ENCODE assay signal across 20 cellular contexts in genomic region chr3:58425782-58426181, GRCh38. TPM values are rescaled to one million over a fixed set of nuclear protein-coding genes. Genes with fewer than 3 reads are reported as not detected.
DNase-seq lines count a peak whose midpoint lies in the region; ATAC-seq, FAIRE-seq and TF ChIP-seq lines count a peak whose summit lies in the region.
"Had no signal": no experiment of that assay in that cellular context is flagged by ENCODE, and none has a peak within 500 bp of the region (broad histone marks: within the 10 kb centered on the region; RNA-seq: fewer than 3 reads in every experiment).

No MANE protein-coding gene starts in this region.

- DNase-seq in activated CD4-positive, alpha-beta T cell treated with anti-CD3 and anti-CD28 coated beads for 36 hours = no peak
- DNase-seq in activated CD4-positive, alpha-beta T cell treated with anti-CD3 and anti-CD28 coated beads, Interleukin-2, amount 50 U/mL, for 4 hours = no peak
- no peak for DNase-seq in stimulated activated naive CD8-positive, alpha-beta T cell treated with anti-CD3 and anti-CD28 coated beads, Interleukin-15, Interleukin-2, amounts not matched to agents 100 U/mL and 50 U/mL, for 24 hours
- DNase-seq in Peyer's patch = no peak
- no peak for DNase-seq in NCI-H187 (lab: John Stamatoyannopoulos, UW)
- no peak for DNase-seq in OCI-M1 (lab: John Stamatoyannopoulos, UW)
- DNase-seq: CD8-positive, alpha-beta T cell; DMS79; HFFc6; Kasumi-1; NCI-H1930; NCI-H2171; NCI-H446; NCI-H69; NK-92 treated with Interleukin-12 subunit alpha and Interleukin-12 subunit beta, amount 100 ng/mL, for 24 hours had no signal

- no peaks in the 10 kb centered on the region for H3K27me3 Mint-ChIP-seq in activated CD4-positive, alpha-beta T cell treated with anti-CD3 and anti-CD28 coated beads for 36 hours
- no peaks in the 10 kb centered on the region for H3K27me3 Mint-ChIP-seq in stimulated activated naive CD8-positive, alpha-beta T cell treated with anti-CD3 and anti-CD28 coated beads, Interleukin-15, Interleukin-2, amounts not matched to agents 100 ng/mL and 50 ng/mL, for 24 hours

- intact Hi-C loops in activated CD4-positive, alpha-beta T cell treated with anti-CD3 and anti-CD28 coated beads for 36 hours (cut with DNase I, micrococcal nuclease) = loop anchor here in 1 of 2 experiments (5.0 kb wide), 1 partner anchor 238 kb away; no protein-coding TSS in a partner anchor

- POLR2A ChIA-PET in activated CD4-positive, alpha-beta T cell treated with anti-CD3 and anti-CD28 coated beads for 36 hours (lab: Charles Lee) = interaction anchor here (0.6 to 1.7 kb wide), 2 partner anchors 112 to 119 kb away, joined by 3 to 4 read pairs; partner anchors contain the start of gene HTD2

- H3K27ac ChIP-seq in Peyer's patch = no peak overlapping the region
- H3K27ac ChIP-seq: 22Rv1, BLaER1 had no signal

- H3K9me3 ChIP-seq in Peyer's patch = no peaks in the 10 kb centered on the region
- H3K9me3 ChIP-seq: BLaER1 had no signal

- FAIRE-seq in islet of Langerhans (lab: Jason Lieb, UNC) = peak; percentile 9
- FAIRE-seq: D721Med had no signal

- no peaks in the 10 kb centered on the region for H3K4me1 ChIP-seq in Peyer's patch

- no peaks in the 10 kb centered on the region for H3K4me1 Mint-ChIP-seq in activated CD4-positive, alpha-beta T cell treated with anti-CD3 and anti-CD28 coated beads for 36 hours
- H3K4me1 Mint-ChIP-seq in stimulated activated naive CD8-positive, alpha-beta T cell treated with anti-CD3 and anti-CD28 coated beads, Interleukin-15, Interleukin-2, amounts not matched to agents 100 ng/mL and 50 ng/mL, for 24 hours (ENCODE audit: low read depth) = no peaks in the 10 kb centered on the region

- no peaks in the 10 kb centered on the region for H3K27me3 ChIP-seq in Peyer's patch
- H3K27me3 ChIP-seq: BLaER1 had no signal

- peaks cover 44% of the 10 kb centered on the region for H3K36me3 Mint-ChIP-seq in activated CD4-positive, alpha-beta T cell treated with anti-CD3 and anti-CD28 coated beads for 36 hours (ENCODE audit: low read depth)
- peaks cover 66% of the 10 kb centered on the region for H3K36me3 Mint-ChIP-seq in stimulated activated naive CD8-positive, alpha-beta T cell treated with anti-CD3 and anti-CD28 coated beads, Interleukin-15, Interleukin-2, amounts not matched to agents 100 ng/mL and 50 ng/mL, for 24 hours (ENCODE audit: low read depth)

- H3K4me3 Mint-ChIP-seq in activated CD4-positive, alpha-beta T cell treated with anti-CD3 and anti-CD28 coated beads for 36 hours = no peak overlapping the region
- H3K4me3 Mint-ChIP-seq in stimulated activated naive CD8-positive, alpha-beta T cell treated with anti-CD3 and anti-CD28 coated beads, Interleukin-15, Interleukin-2, amounts not matched to agents 100 ng/mL and 50 ng/mL, for 24 hours = no peak overlapping the region
- H3K4me3 Mint-ChIP-seq: CD8-positive, alpha-beta T cell; HFFc6 had no signal

- peak overlapping the region; percentile 51 for H3K27ac Mint-ChIP-seq in activated CD4-positive, alpha-beta T cell treated with anti-CD3 and anti-CD28 coated beads for 36 hours
- H3K27ac Mint-ChIP-seq in stimulated activated naive CD8-positive, alpha-beta T cell treated with anti-CD3 and anti-CD28 coated beads, Interleukin-15, Interleukin-2, amounts not matched to agents 100 ng/mL and 50 ng/mL, for 24 hours = peak overlapping the region; percentile 58

- no peak for ATAC-seq in activated CD4-positive, alpha-beta T cell treated with anti-CD3 and anti-CD28 coated beads for 36 hours
- ATAC-seq in stimulated activated naive CD8-positive, alpha-beta T cell treated with anti-CD3 and anti-CD28 coated beads, Interleukin-15, Interleukin-2, amounts not matched to agents 100 U/mL and 50 U/mL, for 24 hours = no peak
- ATAC-seq: CD8-positive, alpha-beta T cell had no signal

- H3K36me3 ChIP-seq in Peyer's patch = peaks cover 0 to 98% (median 9%) of the 10 kb centered on the region in 3 donors

- CTCF ChIA-PET in activated CD4-positive, alpha-beta T cell treated with anti-CD3 and anti-CD28 coated beads for 36 hours (lab: Charles Lee) = interaction anchor here (0.6 to 2.5 kb wide), 5 partner anchors 9 to 107 kb away, joined by 3 to 10 read pairs (median 3); no protein-coding TSS in a partner anchor

- H3K4me3 ChIP-seq in Peyer's patch = no peak overlapping the region
- H3K4me3 ChIP-seq: BLaER1 had no signal

- no peaks in the 10 kb centered on the region for H3K9me3 Mint-ChIP-seq in activated CD4-positive, alpha-beta T cell treated with anti-CD3 and anti-CD28 coated beads for 36 hours (ENCODE audit: low read depth)
- H3K9me3 Mint-ChIP-seq in stimulated activated naive CD8-positive, alpha-beta T cell treated with anti-CD3 and anti-CD28 coated beads, Interleukin-15, Interleukin-2, amounts not matched to agents 100 ng/mL and 50 ng/mL, for 24 hours = no peaks in the 10 kb centered on the region
- H3K9me3 Mint-ChIP-seq: CD8-positive, alpha-beta T cell; HFFc6 had no signal

- TF ChIP-seq CTCF in Peyer's patch (IDR thresholded peaks at IDR 0.05) = no peak

- no peak for TF ChIP-seq POLR2A in Peyer's patch (IDR thresholded peaks at IDR 0.05)

RNA-seq across cellular contexts. Expression of gene PDHB, which starts 7.8 kb away (rescaled TPM):
- total RNA-seq in activated CD4-positive, alpha-beta T cell treated with anti-CD3 and anti-CD28 coated beads for 36 hours = 10 to 100 TPM; 42.7 to 50.7 TPM
- total RNA-seq in Peyer's patch = 100 to 1,000 TPM in 2 of 4 donors, 10 to 100 TPM in 2; 66.6 to 126 (median 96.8) TPM
